Comparison of ENCODE assay signal across 11 cellular contexts in the genomic region with DNA sequence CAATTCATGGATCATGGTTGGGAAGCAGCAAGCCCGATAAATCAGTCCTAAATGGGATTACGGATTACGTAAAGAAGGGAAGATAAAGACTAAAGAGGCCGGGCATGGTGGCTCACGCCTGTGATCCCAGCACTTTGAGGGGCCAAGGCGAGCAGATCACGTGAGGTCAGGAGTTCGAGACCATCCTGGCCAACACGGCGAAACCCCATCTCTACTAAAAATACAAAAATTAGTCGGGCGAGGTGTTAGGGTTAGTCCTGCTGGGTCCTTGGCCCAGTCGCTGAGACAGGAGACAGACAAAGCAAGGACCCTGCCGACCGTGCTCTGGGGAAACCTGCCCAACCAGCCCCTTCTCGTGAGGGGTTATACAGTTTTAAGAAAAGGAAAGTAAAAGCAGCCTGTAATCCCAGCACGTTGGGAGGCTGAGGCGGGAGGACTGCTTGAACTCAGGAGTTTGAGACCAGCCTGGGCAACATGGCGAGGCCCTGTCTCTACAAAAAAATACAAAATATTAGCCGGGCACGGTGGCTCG.
"Had no signal": no experiment of that assay in that cellular context is flagged by ENCODE, and none has a peak within 500 bp of the region (broad histone marks: within the 10 kb centered on the region; RNA-seq: fewer than 3 reads in every experiment).

No MANE protein-coding gene starts in this region.

- DNase-seq: activated CD4-positive, alpha-beta T cell treated with anti-CD3 and anti-CD28 coated beads for 36 hours; activated CD4-positive, alpha-beta T cell treated with anti-CD3 and anti-CD28 coated beads, Interleukin-2, amount 50 U/mL, for 48 hours; activated gamma-delta T cell; cerebellar nuclear complex; effector CD8-positive, alpha-beta T cell; esophagus squamous epithelium; stimulated activated CD8-positive, alpha-beta memory T cell treated with anti-CD3 and anti-CD28 coated beads, Interleukin-4, amount 100 ng/mL, for 48 hours; stimulated activated naive CD4-positive, alpha-beta T cell had no signal

- H3K9me3 ChIP-seq: breast epithelium, esophagus squamous epithelium, tibial artery had no signal

- H3K4me3 ChIP-seq: breast epithelium, lung, tibial artery had no signal

- H3K36me3 ChIP-seq: breast epithelium, esophagus squamous epithelium had no signal

- H3K27me3 ChIP-seq: breast epithelium, tibial artery had no signal

- ATAC-seq: activated CD4-positive, alpha-beta T cell treated with anti-CD3 and anti-CD28 coated beads for 36 hours had no signal

- H3K4me1 ChIP-seq: breast epithelium had no signal
